2 cellular contexts compared by ENCODE assay signal in the genomic region with DNA sequence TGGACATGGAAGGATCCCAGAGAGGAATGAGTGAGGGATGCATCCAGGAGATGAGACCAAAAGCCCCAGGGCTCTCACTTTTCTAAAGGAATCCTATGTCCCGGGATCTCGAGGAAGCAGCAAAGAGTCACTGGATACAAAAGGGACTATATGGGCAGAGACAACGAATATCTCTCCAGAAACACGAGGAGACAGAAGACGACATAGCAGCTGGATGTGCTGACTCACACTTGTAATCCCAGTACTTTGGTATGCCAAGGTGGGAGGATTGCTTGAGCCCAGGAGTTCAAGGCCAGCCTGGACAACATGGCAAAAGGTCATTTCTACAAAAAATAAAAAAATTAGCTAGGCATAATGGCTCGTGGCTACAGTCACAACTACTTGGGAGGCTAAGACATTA.
TF ChIP-seq lines count a peak whose summit lies in the region.

No MANE protein-coding gene starts in this region.

TF ChIP-seq in K562, 482 proteins besides CTCF, POLR2A, EP300 and RAD21 (continues in another document):
- no peak for TF ChIP-seq GABPB1 (CRISPR knock-in tag; IDR thresholded peaks at IDR 0.05)
- TF ChIP-seq, protein P1, sequence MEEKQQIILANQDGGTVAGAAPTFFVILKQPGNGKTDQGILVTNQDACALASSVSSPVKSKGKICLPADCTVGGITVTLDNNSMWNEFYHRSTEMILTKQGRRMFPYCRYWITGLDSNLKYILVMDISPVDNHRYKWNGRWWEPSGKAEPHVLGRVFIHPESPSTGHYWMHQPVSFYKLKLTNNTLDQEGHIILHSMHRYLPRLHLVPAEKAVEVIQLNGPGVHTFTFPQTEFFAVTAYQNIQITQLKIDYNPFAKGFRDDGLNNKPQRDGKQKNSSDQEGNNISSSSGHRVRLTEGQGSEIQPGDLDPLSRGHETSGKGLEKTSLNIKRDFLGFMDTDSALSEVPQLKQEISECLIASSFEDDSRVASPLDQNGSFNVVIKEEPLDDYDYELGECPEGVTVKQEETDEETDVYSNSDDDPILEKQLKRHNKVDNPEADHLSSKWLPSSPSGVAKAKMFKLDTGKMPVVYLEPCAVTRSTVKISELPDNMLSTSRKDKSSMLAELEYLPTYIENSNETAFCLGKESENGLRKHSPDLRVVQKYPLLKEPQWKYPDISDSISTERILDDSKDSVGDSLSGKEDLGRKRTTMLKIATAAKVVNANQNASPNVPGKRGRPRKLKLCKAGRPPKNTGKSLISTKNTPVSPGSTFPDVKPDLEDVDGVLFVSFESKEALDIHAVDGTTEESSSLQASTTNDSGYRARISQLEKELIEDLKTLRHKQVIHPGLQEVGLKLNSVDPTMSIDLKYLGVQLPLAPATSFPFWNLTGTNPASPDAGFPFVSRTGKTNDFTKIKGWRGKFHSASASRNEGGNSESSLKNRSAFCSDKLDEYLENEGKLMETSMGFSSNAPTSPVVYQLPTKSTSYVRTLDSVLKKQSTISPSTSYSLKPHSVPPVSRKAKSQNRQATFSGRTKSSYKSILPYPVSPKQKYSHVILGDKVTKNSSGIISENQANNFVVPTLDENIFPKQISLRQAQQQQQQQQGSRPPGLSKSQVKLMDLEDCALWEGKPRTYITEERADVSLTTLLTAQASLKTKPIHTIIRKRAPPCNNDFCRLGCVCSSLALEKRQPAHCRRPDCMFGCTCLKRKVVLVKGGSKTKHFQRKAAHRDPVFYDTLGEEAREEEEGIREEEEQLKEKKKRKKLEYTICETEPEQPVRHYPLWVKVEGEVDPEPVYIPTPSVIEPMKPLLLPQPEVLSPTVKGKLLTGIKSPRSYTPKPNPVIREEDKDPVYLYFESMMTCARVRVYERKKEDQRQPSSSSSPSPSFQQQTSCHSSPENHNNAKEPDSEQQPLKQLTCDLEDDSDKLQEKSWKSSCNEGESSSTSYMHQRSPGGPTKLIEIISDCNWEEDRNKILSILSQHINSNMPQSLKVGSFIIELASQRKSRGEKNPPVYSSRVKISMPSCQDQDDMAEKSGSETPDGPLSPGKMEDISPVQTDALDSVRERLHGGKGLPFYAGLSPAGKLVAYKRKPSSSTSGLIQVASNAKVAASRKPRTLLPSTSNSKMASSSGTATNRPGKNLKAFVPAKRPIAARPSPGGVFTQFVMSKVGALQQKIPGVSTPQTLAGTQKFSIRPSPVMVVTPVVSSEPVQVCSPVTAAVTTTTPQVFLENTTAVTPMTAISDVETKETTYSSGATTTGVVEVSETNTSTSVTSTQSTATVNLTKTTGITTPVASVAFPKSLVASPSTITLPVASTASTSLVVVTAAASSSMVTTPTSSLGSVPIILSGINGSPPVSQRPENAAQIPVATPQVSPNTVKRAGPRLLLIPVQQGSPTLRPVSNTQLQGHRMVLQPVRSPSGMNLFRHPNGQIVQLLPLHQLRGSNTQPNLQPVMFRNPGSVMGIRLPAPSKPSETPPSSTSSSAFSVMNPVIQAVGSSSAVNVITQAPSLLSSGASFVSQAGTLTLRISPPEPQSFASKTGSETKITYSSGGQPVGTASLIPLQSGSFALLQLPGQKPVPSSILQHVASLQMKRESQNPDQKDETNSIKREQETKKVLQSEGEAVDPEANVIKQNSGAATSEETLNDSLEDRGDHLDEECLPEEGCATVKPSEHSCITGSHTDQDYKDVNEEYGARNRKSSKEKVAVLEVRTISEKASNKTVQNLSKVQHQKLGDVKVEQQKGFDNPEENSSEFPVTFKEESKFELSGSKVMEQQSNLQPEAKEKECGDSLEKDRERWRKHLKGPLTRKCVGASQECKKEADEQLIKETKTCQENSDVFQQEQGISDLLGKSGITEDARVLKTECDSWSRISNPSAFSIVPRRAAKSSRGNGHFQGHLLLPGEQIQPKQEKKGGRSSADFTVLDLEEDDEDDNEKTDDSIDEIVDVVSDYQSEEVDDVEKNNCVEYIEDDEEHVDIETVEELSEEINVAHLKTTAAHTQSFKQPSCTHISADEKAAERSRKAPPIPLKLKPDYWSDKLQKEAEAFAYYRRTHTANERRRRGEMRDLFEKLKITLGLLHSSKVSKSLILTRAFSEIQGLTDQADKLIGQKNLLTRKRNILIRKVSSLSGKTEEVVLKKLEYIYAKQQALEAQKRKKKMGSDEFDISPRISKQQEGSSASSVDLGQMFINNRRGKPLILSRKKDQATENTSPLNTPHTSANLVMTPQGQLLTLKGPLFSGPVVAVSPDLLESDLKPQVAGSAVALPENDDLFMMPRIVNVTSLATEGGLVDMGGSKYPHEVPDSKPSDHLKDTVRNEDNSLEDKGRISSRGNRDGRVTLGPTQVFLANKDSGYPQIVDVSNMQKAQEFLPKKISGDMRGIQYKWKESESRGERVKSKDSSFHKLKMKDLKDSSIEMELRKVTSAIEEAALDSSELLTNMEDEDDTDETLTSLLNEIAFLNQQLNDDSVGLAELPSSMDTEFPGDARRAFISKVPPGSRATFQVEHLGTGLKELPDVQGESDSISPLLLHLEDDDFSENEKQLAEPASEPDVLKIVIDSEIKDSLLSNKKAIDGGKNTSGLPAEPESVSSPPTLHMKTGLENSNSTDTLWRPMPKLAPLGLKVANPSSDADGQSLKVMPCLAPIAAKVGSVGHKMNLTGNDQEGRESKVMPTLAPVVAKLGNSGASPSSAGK (IDR thresholded peaks at IDR 0.05), result peak; percentile 69
- no peak for TF ChIP-seq YY1 (IDR thresholded peaks at IDR 0.05; ENCODE audit: borderline replicate concordance in 1 of 3, control insufficient read depth in 1 of 3, extremely low read depth in 1 of 3, insufficient read depth in 3 of 3, insufficient read length in 1 of 3, insufficient replicate concordance in 2 of 3, low read depth in 1 of 3, low read length in 2 of 3)
- TF ChIP-seq HMG20A (CRISPR knock-in tag; conservative IDR thresholded peaks at IDR 0.05), result no peak
- TF ChIP-seq, protein P2, sequence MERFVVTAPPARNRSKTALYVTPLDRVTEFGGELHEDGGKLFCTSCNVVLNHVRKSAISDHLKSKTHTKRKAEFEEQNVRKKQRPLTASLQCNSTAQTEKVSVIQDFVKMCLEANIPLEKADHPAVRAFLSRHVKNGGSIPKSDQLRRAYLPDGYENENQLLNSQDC (CRISPR knock-in tag; IDR thresholded peaks at IDR 0.05), result no peak
- no peak for TF ChIP-seq PHF20 (IDR thresholded peaks at IDR 0.05; ENCODE audit: partially characterized antibody)
- no peak for TF ChIP-seq E2F3 (CRISPR knock-in tag; IDR thresholded peaks at IDR 0.05)
- TF ChIP-seq, protein P3, sequence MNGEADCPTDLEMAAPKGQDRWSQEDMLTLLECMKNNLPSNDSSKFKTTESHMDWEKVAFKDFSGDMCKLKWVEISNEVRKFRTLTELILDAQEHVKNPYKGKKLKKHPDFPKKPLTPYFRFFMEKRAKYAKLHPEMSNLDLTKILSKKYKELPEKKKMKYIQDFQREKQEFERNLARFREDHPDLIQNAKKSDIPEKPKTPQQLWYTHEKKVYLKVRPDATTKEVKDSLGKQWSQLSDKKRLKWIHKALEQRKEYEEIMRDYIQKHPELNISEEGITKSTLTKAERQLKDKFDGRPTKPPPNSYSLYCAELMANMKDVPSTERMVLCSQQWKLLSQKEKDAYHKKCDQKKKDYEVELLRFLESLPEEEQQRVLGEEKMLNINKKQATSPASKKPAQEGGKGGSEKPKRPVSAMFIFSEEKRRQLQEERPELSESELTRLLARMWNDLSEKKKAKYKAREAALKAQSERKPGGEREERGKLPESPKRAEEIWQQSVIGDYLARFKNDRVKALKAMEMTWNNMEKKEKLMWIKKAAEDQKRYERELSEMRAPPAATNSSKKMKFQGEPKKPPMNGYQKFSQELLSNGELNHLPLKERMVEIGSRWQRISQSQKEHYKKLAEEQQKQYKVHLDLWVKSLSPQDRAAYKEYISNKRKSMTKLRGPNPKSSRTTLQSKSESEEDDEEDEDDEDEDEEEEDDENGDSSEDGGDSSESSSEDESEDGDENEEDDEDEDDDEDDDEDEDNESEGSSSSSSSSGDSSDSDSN (IDR thresholded peaks at IDR 0.05; ENCODE audit: borderline replicate concordance in 1 of 2, low read depth in 2 of 2, low read length in 2 of 2), result no peak
- TF ChIP-seq ELF2 (CRISPR knock-in tag; IDR thresholded peaks at IDR 0.05), result no peak

TF ChIP-seq in WTC11, 78 proteins besides CTCF, POLR2A, EP300 and RAD21:
- TF ChIP-seq JUN (CRISPR knock-in tag; IDR thresholded peaks at IDR 0.05) (no peak), ZNF317 (CRISPR knock-in tag; IDR thresholded peaks at IDR 0.05; ENCODE audit: borderline replicate concordance, low read depth) (no peak), ZNF232 (CRISPR knock-in tag; IDR thresholded peaks at IDR 0.05) (no peak), OVOL2 (CRISPR knock-in tag; IDR thresholded peaks at IDR 0.05; ENCODE audit: borderline replicate concordance) (no peak), ZNF138 (CRISPR knock-in tag; conservative IDR thresholded peaks at IDR 0.05) (no peak), NR2C2 (CRISPR knock-in tag; IDR thresholded peaks at IDR 0.05) (no peak), ZNF121 (CRISPR knock-in tag; IDR thresholded peaks at IDR 0.05) (no peak)
- TF ChIP-seq, protein P4, sequence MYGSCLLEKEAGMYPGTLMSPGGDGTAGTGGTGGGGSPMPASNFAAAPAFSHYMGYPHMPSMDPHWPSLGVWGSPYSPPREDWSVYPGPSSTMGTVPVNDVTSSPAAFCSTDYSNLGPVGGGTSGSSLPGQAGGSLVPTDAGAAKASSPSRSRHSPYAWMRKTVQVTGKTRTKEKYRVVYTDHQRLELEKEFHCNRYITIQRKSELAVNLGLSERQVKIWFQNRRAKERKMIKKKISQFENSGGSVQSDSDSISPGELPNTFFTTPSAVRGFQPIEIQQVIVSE (CRISPR knock-in tag; IDR thresholded peaks at IDR 0.05; ENCODE audit: borderline replicate concordance), result no peak
